ENCODE assay signal across 11 cellular contexts in the genomic region with DNA sequence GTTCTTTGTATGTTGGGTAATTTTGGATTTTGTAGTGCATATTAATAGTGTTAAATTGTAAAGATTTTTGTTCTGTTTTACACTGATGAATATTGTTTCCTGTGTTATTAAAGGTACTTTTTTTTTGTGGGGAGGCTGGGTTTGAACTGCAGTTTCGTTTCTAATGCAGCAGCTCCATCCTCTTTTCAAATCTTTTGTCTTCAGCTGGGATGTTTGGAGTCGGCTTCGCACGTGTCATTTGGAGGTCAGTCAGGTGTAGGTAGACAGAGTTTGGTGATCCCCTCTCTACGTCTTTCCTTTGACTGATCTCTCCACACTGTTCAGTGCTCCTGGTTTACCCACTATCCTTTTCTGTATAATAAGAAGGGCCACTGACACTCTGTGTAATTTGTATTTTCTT. TPM values are rescaled to one million over a fixed set of nuclear protein-coding genes. Genes with fewer than 3 reads are reported as not detected.
DNase-seq lines count a peak whose midpoint lies in the region; ATAC-seq lines count a peak whose summit lies in the region.
"Had no signal": no experiment of that assay in that cellular context is flagged by ENCODE, and none has a peak within 500 bp of the region (broad histone marks: within the 10 kb centered on the region; RNA-seq: fewer than 3 reads in every experiment).

No MANE protein-coding gene starts in this region.

- H3K27me3 Mint-ChIP-seq in memory B cell: no peaks in the 10 kb centered on the region
- no peaks in the 10 kb centered on the region for H3K27me3 Mint-ChIP-seq in activated T-helper 2 cell treated with anti-CD3 and anti-CD28 coated beads, Interferon-gamma antibody, Interleukin-2, Interleukin-4, amounts not matched to agents 10 μg/mL and 5 μg/mL and 100 μg/mL, durations not matched to agents 14 hours and 24 hours and 36 hours (ENCODE audit: low read depth)

- intact Hi-C loops in activated T-helper 2 cell treated with anti-CD3 and anti-CD28 coated beads, Interferon-gamma antibody, Interleukin-2, Interleukin-4, amounts not matched to agents 10 μg/mL and 5 μg/mL and 100 μg/mL, durations not matched to agents 14 hours and 24 hours and 36 hours (cut with micrococcal nuclease): no loop called here

- no peak for DNase-seq in memory B cell (ENCODE audit: low spot score in 2 of 2)
- no peak for DNase-seq in activated T-helper 2 cell treated with anti-CD3 and anti-CD28 coated beads, Interferon-gamma antibody, Interleukin-2, Interleukin-4, amounts not matched to agents 10 μg/mL and 5 μg/mL and 100 μg/mL, durations not matched to agents 14 hours and 24 hours and 36 hours (ENCODE audit: low spot score)
- DNase-seq in stimulated activated CD4-positive, alpha-beta T cell treated with anti-CD3 and anti-CD28 coated beads, Interleukin-4, amount 100 ng/mL, for 4 hours: no peak
- no peak for DNase-seq in HK-2 (ENCODE audit: unreplicated experiment)
- DNase-seq: aorta; effector CD4-positive, alpha-beta T cell; NCI-H187 treated with DMSO at 0.1 percent for 48 hours; stimulated activated CD4-positive, alpha-beta T cell treated with anti-CD3 and anti-CD28 coated beads, Interleukin-15, amount 100 ng/mL, for 24 hours had no signal

- peaks cover 23% of the 10 kb centered on the region for H3K4me1 Mint-ChIP-seq in memory B cell
- H3K4me1 Mint-ChIP-seq in activated T-helper 2 cell treated with anti-CD3 and anti-CD28 coated beads, Interferon-gamma antibody, Interleukin-2, Interleukin-4, amounts not matched to agents 10 μg/mL and 5 μg/mL and 100 μg/mL, durations not matched to agents 14 hours and 24 hours and 36 hours (ENCODE audit: low read depth): peaks cover 11% of the 10 kb centered on the region

- peak overlapping the region; percentile 24 for H3K27ac Mint-ChIP-seq in memory B cell
- no peak overlapping the region for H3K27ac Mint-ChIP-seq in activated T-helper 2 cell treated with anti-CD3 and anti-CD28 coated beads, Interferon-gamma antibody, Interleukin-2, Interleukin-4, amounts not matched to agents 10 μg/mL and 5 μg/mL and 100 μg/mL, durations not matched to agents 14 hours and 24 hours and 36 hours

- peaks cover 2% of the 10 kb centered on the region for H3K36me3 Mint-ChIP-seq in memory B cell
- no peaks in the 10 kb centered on the region for H3K36me3 Mint-ChIP-seq in activated T-helper 2 cell treated with anti-CD3 and anti-CD28 coated beads, Interferon-gamma antibody, Interleukin-2, Interleukin-4, amounts not matched to agents 10 μg/mL and 5 μg/mL and 100 μg/mL, durations not matched to agents 14 hours and 24 hours and 36 hours (ENCODE audit: low read depth)

- ATAC-seq in GM18858 (IDR thresholded peaks at IDR 0.05; ENCODE audit: unreplicated experiment): peak; percentile 29
- peak; percentile 34 for ATAC-seq in GM21367 (IDR thresholded peaks at IDR 0.05; ENCODE audit: unreplicated experiment)
- peak; percentile 40 for ATAC-seq in HG03108 (IDR thresholded peaks at IDR 0.05; ENCODE audit: unreplicated experiment)
- peak; percentile 31 for ATAC-seq in memory B cell (ENCODE audit: low read depth)

- H3K9me3 Mint-ChIP-seq in memory B cell: no peaks in the 10 kb centered on the region
- H3K9me3 Mint-ChIP-seq in activated T-helper 2 cell treated with anti-CD3 and anti-CD28 coated beads, Interferon-gamma antibody, Interleukin-2, Interleukin-4, amounts not matched to agents 10 μg/mL and 5 μg/mL and 100 μg/mL, durations not matched to agents 14 hours and 24 hours and 36 hours: no peaks in the 10 kb centered on the region

- no peak overlapping the region for H3K4me3 Mint-ChIP-seq in memory B cell
- H3K4me3 Mint-ChIP-seq in activated T-helper 2 cell treated with anti-CD3 and anti-CD28 coated beads, Interferon-gamma antibody, Interleukin-2, Interleukin-4, amounts not matched to agents 10 μg/mL and 5 μg/mL and 100 μg/mL, durations not matched to agents 14 hours and 24 hours and 36 hours (ENCODE audit: low read depth): no peak overlapping the region

RNA-seq across cellular contexts. Expression of gene TDRD3, which starts 30.3 kb away (rescaled TPM):
- total RNA-seq in activated T-helper 2 cell treated with anti-CD3 and anti-CD28 coated beads, Interferon-gamma antibody, Interleukin-2, Interleukin-4, amounts not matched to agents 10 μg/mL and 5 μg/mL and 100 μg/mL, durations not matched to agents 14 hours and 24 hours and 36 hours: 19.0 and 22.0 TPM in 2 replicates
